18 cellular contexts compared by ENCODE assay signal in genomic region chr11:68960299-68961071, GRCh38. TPM values are rescaled to one million over a fixed set of nuclear protein-coding genes. Genes with fewer than 3 reads are reported as not detected.
DNase-seq lines count a peak whose midpoint lies in the region; ATAC-seq, FAIRE-seq and TF ChIP-seq lines count a peak whose summit lies in the region.
"Had no signal": no experiment of that assay in that cellular context is flagged by ENCODE, and none has a peak within 500 bp of the region (broad histone marks: within the 10 kb centered on the region; RNA-seq: fewer than 3 reads in every experiment).

No MANE protein-coding gene starts in this region.

- peak overlapping the region; percentile 23 for H2AFZ ChIP-seq in IMR-90 (replicated peaks; ENCODE audit: low read length, poor library complexity)
- H2AFZ ChIP-seq in osteoblast (ENCODE audit: low read length): no peak overlapping the region

- H3K4me1 ChIP-seq in IMR-90 (ENCODE audit: control insufficient read depth, insufficient read depth, low read length): no peaks in the 10 kb centered on the region
- no peaks in the 10 kb centered on the region for H3K4me1 ChIP-seq in osteoblast (ENCODE audit: insufficient read depth, low read length)
- peaks cover 2 to 12% (median 5%) of the 10 kb centered on the region in 4 donors for H3K4me1 ChIP-seq in stomach
- H3K4me1 ChIP-seq: SJSA1 had no signal

- H3K56ac ChIP-seq in IMR-90 (ENCODE audit: extremely low read depth, insufficient read depth, low read length): no peak overlapping the region

- no peak overlapping the region for H2BK15ac ChIP-seq in IMR-90 (ENCODE audit: low read depth, low read length)

- H3K79me2 ChIP-seq in osteoblast (ENCODE audit: insufficient read depth, low read length): no peaks in the 10 kb centered on the region

- no peak overlapping the region for H2AK9ac ChIP-seq in IMR-90 (replicated peaks; ENCODE audit: low read depth, low read length, poor library complexity)

- H3K23ac ChIP-seq in IMR-90 (ENCODE audit: low read depth, low read length): no peak overlapping the region

- H3K27ac Mint-ChIP-seq in effector memory CD8-positive, alpha-beta T cell: no peak overlapping the region
- H3K27ac Mint-ChIP-seq: CD8-positive, alpha-beta memory T cell had no signal

- H3K36me3 Mint-ChIP-seq in effector memory CD8-positive, alpha-beta T cell (ENCODE audit: insufficient read depth): no peaks in the 10 kb centered on the region
- H3K36me3 Mint-ChIP-seq: CD8-positive, alpha-beta memory T cell had no signal

- H3K4me3 ChIP-seq in IMR-90 (ENCODE audit: insufficient read depth, low read depth, low read length): no peak overlapping the region
- no peak overlapping the region for H3K4me3 ChIP-seq in osteoblast (ENCODE audit: insufficient read depth, low read length)
- no peak overlapping the region for H3K4me3 ChIP-seq in stomach
- H3K4me3 ChIP-seq: BLaER1 treated with 17β-estradiol and CSF1 and Interleukin-3, amounts not matched to agents 10 nM and 100 nM; SJSA1 had no signal

- H3K36me3 ChIP-seq in IMR-90 (ENCODE audit: control insufficient read depth, insufficient read depth, low read length) (no peaks in the 10 kb centered on the region), osteoblast (ENCODE audit: insufficient read depth, low read length) (no peaks in the 10 kb centered on the region), stomach (no peaks in the 10 kb centered on the region)
- H3K36me3 ChIP-seq: BLaER1 treated with 17β-estradiol and CSF1 and Interleukin-3, amounts not matched to agents 10 nM and 100 nM; SJSA1 had no signal

- dilution Hi-C loops in IMR-90 (cut with HindIII; ENCODE audit: low sequenced_read_pairs, unreplicated experiment): no loop called here

- peaks cover 0 to 4% of the 10 kb centered on the region in 2 donors for H3K4me1 Mint-ChIP-seq in effector memory CD8-positive, alpha-beta T cell (ENCODE audit: low read depth in 2 of 2)

- no peak overlapping the region for H4K5ac ChIP-seq in IMR-90 (ENCODE audit: low read depth, low read length)

- ATAC-seq in IMR-90 (ENCODE audit: low read depth): no peak
- no peak for ATAC-seq in effector memory CD8-positive, alpha-beta T cell (replicated peaks)

- FAIRE-seq in GM12891 (lab: Jason Lieb, UNC): no peak
- FAIRE-seq: G401.6, GM19239, H1 had no signal

- H3K79me1 ChIP-seq in IMR-90 (ENCODE audit: low read depth in 1 of 2, low read length in 2 of 2): no peaks in the 10 kb centered on the region

- no peaks in the 10 kb centered on the region for H4K20me1 ChIP-seq in IMR-90 (ENCODE audit: insufficient read depth, low read length)
- H4K20me1 ChIP-seq in osteoblast (ENCODE audit: insufficient read depth, low read length): no peaks in the 10 kb centered on the region
- H4K20me1 ChIP-seq: BLaER1 treated with 17β-estradiol and CSF1 and Interleukin-3, amounts not matched to agents 10 nM and 100 nM had no signal

- CTCF ChIA-PET in IMR-90 (lab: Yijun Ruan, JAX): no interaction called here

- no peak overlapping the region for H3K9ac ChIP-seq in IMR-90 (ENCODE audit: low read depth, low read length)
- H3K9ac ChIP-seq: BLaER1 treated with 17β-estradiol and CSF1 and Interleukin-3, amounts not matched to agents 10 nM and 100 nM had no signal

- H2BK120ac ChIP-seq in IMR-90 (ENCODE audit: low read depth, low read length): no peak overlapping the region

- no peak for TF ChIP-seq RAD21 in IMR-90 (IDR thresholded peaks at IDR 0.05; ENCODE audit: low read length)

- H3K27ac ChIP-seq in IMR-90 (ENCODE audit: insufficient read depth, low read length) (no peak overlapping the region), osteoblast (ENCODE audit: low read depth, low read length) (no peak overlapping the region), stomach (no peak overlapping the region)
- H3K27ac ChIP-seq: BLaER1 treated with 17β-estradiol and CSF1 and Interleukin-3, amounts not matched to agents 10 nM and 100 nM; SJSA1 had no signal

- no peak for TF ChIP-seq EP300 in stomach (IDR thresholded peaks at IDR 0.05)

- no peak overlapping the region for H3K4ac ChIP-seq in IMR-90 (ENCODE audit: low read depth, low read length)

- H2BK5ac ChIP-seq in IMR-90 (ENCODE audit: low read depth, low read length, poor library complexity, severe bottlenecking): no peak overlapping the region

- no TSS peak for BruUV-seq in IMR-90 (replicated peaks; lab: Mats Ljungman, UMichigan)

- no peak overlapping the region for H2BK20ac ChIP-seq in IMR-90 (ENCODE audit: low read depth, low read length)

- no peak overlapping the region for H3K14ac ChIP-seq in IMR-90 (replicated peaks; ENCODE audit: low read depth, low read length)

- H3K18ac ChIP-seq in IMR-90 (ENCODE audit: low read depth, low read length): no peak overlapping the region

- intact Hi-C loops in IMR-90 (cut with micrococcal nuclease): no loop called here
- intact Hi-C loops in stomach (cut with DNase I; ENCODE audit: low total_unique reads): no loop called here

- POLR2A ChIA-PET in IMR-90 (lab: Charles Lee; ENCODE audit: unreplicated experiment): no interaction called here

- DNase-seq in G401 (ENCODE audit: low spot score) (peak; percentile 39), IMR-90 (no peak), iPS-NIHi7 (ENCODE audit: extremely low spot score) (peak; percentile 6), osteoblast (ENCODE audit: insufficient read length, low spot score, missing footprints) (peak; percentile 79), stomach (no peak), GM12891 (ENCODE audit: insufficient read length, low spot score) (no peak)
- DNase-seq in effector memory CD8-positive, alpha-beta T cell: no peak
- DNase-seq: DND-41, KBM-7, NCI-H1105 treated with DMSO at 0.1 percent for 48 hours, NCI-H1694 treated with DMSO at 0.1 percent for 48 hours had no signal

- no peak overlapping the region for H4K91ac ChIP-seq in IMR-90 (ENCODE audit: insufficient read depth, low read depth, low read length)

- no peak overlapping the region for H2AK5ac ChIP-seq in IMR-90 (ENCODE audit: low read depth, low read length)

- TF ChIP-seq CTCF in IMR-90 (conservative IDR thresholded peaks at IDR 0.05; ENCODE audit: low read depth, low read length) (no peak), osteoblast (IDR thresholded peaks at IDR 0.05; ENCODE audit: extremely low read depth, low read depth, low read length) (no peak), stomach (IDR thresholded peaks at IDR 0.05) (no peak)

- no peaks in the 10 kb centered on the region for H3K9me3 Mint-ChIP-seq in effector memory CD8-positive, alpha-beta T cell

- no peaks in the 10 kb centered on the region for H3K9me1 ChIP-seq in IMR-90 (ENCODE audit: insufficient read depth, low read length)

- peaks cover 3% of the 10 kb centered on the region; the same call in 1 of the 2 replicates for H3K9me3 ChIP-seq in IMR-90 (ENCODE audit: control insufficient read depth, insufficient read depth, low read length)
- H3K9me3 ChIP-seq in osteoblast (ENCODE audit: low read depth, low read length): no peaks in the 10 kb centered on the region
- no peaks in the 10 kb centered on the region for H3K9me3 ChIP-seq in stomach
- H3K9me3 ChIP-seq: SJSA1 had no signal

- in situ Hi-C loops in G401 (cut with HindIII; ENCODE audit: low sequenced_read_pairs) (no loop called here), IMR-90 (cut with MboI; ENCODE audit: low sequenced_read_pairs) (no loop called here)

- WGBS in IMR-90 (ENCODE audit: extremely low coverage in 2 of 2, insufficient read length in 1 of 2), 2 experiments: 61% methylated on average over 4 of the region's 25 CpGs; no CpG with 5 or more reads in 1 of the 2 experiments
- WGBS in stomach, 5 donors: 82 to 88% (median 87%) methylated on average over 15 to 25 of the region's 25 CpGs

- H3K4me3 Mint-ChIP-seq in effector memory CD8-positive, alpha-beta T cell: no peak overlapping the region
- H3K4me3 Mint-ChIP-seq: CD8-positive, alpha-beta memory T cell had no signal

- H3K4me2 ChIP-seq in IMR-90 (ENCODE audit: low read depth, low read length) (no peak overlapping the region), osteoblast (ENCODE audit: insufficient read depth, low read length) (no peak overlapping the region)
- H3K4me2 ChIP-seq: BLaER1 treated with 17β-estradiol and CSF1 and Interleukin-3, amounts not matched to agents 10 nM and 100 nM had no signal

- peaks cover 13 to 19% of the 10 kb centered on the region in 2 donors for H3K27me3 Mint-ChIP-seq in effector memory CD8-positive, alpha-beta T cell

- H4K8ac ChIP-seq in IMR-90 (ENCODE audit: low read depth in 2 of 2, low read length in 2 of 2): no peak overlapping the region

- H3K27me3 ChIP-seq in IMR-90 (ENCODE audit: control insufficient read depth, insufficient read depth, low read length) (peaks cover 9% of the 10 kb centered on the region), osteoblast (ENCODE audit: insufficient read depth, low read length) (peaks cover 5% of the 10 kb centered on the region), stomach (no peaks in the 10 kb centered on the region)
- H3K27me3 ChIP-seq: BLaER1 treated with 17β-estradiol and CSF1 and Interleukin-3, amounts not matched to agents 10 nM and 100 nM; SJSA1 had no signal

- no peak for TF ChIP-seq POLR2A in IMR-90 (IDR thresholded peaks at IDR 0.05; ENCODE audit: low read depth, low read length)
- no peak for TF ChIP-seq POLR2A in stomach (IDR thresholded peaks at IDR 0.05)
- no peak for TF ChIP-seq POLR2A in GM12891 (IDR thresholded peaks at IDR 0.05; ENCODE audit: low read depth, low read length)

RNA-seq across cellular contexts. Expression of gene MRGPRD, which starts 20.3 kb away (rescaled TPM):
- not detected in 2 replicates for total RNA-seq in G401 (2014; rRNA removed; shearing (Covaris generic))
- total RNA-seq in IMR-90 (2012; rRNA removed): not detected in 2 replicates
- not detected in 2 replicates for polyA plus RNA-seq in IMR-90 (2012; rRNA removed)
- polyA plus RNA-seq in IMR-90 (2012; cell fraction: cytosol; rRNA removed): not detected in 2 replicates
- polyA plus RNA-seq in IMR-90 (2012; cell fraction: nucleus; rRNA removed; ENCODE audit: low replicate concordance): not detected in 2 replicates
- total RNA-seq in osteoblast: not detected in 2 replicates
- under 1 TPM in 1 of 5 donors, not detected in 4; 0.92 TPM for total RNA-seq in stomach
- polyA plus RNA-seq in stomach: not detected
- not detected for polyA plus RNA-seq in GM12891 (2012; ENCODE audit: low read depth, missing spikeins)
- total RNA-seq: CD8-positive, alpha-beta memory T cell; H1; NCI-H460; SJSA1 had no signal
- polyA plus RNA-seq: CD8-positive, alpha-beta memory T cell; H1 had no signal

RNA-seq across cellular contexts. Expression of gene MRGPRF, which starts 52.6 kb away (rescaled TPM):
- total RNA-seq in G401 (2014; rRNA removed; shearing (Covaris generic)): 0.18 TPM in 1 of 2 replicates, not detected in the other
- total RNA-seq in IMR-90 (2012; rRNA removed): 5.8 and 6.3 TPM in 2 replicates
- 27.3 and 28.8 TPM in 2 replicates for polyA plus RNA-seq in IMR-90 (2012; rRNA removed)
- 27.9 and 54.6 TPM in 2 replicates for polyA plus RNA-seq in IMR-90 (2012; cell fraction: cytosol; rRNA removed)
- polyA plus RNA-seq in IMR-90 (2012; cell fraction: nucleus; rRNA removed; ENCODE audit: low replicate concordance): 17.5 and 36.2 TPM in 2 replicates
- total RNA-seq in osteoblast: 39.4 and 41.5 TPM in 2 replicates
- 100 to 1,000 TPM in 1 of 5 donors, 10 to 100 TPM in 4; 16.2 to 123 (median 83.9) TPM for total RNA-seq in stomach
- polyA plus RNA-seq in stomach: 10 to 100 TPM in 1 of 3 donors, 1 to 10 TPM in 2; 6.7 to 23.4 (median 7.8) TPM
- not detected for polyA plus RNA-seq in GM12891 (2012; ENCODE audit: low read depth, missing spikeins)
- total RNA-seq: CD8-positive, alpha-beta memory T cell; NCI-H460 had no signal
- polyA plus RNA-seq: CD8-positive, alpha-beta memory T cell had no signal

RNA-seq across cellular contexts. Expression of gene IGHMBP2, which starts 56.8 kb away (rescaled TPM):
- 19.1 and 21.3 TPM in 2 replicates for total RNA-seq in G401 (2014; rRNA removed; shearing (Covaris generic))
- total RNA-seq in IMR-90 (2012; rRNA removed) (3.9 and 4.5 TPM in 2 replicates), osteoblast (10.9 and 11.8 TPM in 2 replicates), stomach (100 to 1,000 TPM in 1 of 5 donors, 10 to 100 TPM in 3, 1 to 10 TPM in 1; 8.8 to 133 (median 25.6) TPM)
- polyA plus RNA-seq in IMR-90 (2012; rRNA removed) (11.1 and 11.3 TPM in 2 replicates), stomach (10 to 100 TPM in 2 of 3 donors, 1 to 10 TPM in 1; 9.2 to 14.2 (median 11.3) TPM)
- polyA plus RNA-seq in IMR-90 (2012; cell fraction: cytosol; rRNA removed): 4.8 and 8.3 TPM in 2 replicates
- 28.8 and 56.0 TPM in 2 replicates for polyA plus RNA-seq in IMR-90 (2012; cell fraction: nucleus; rRNA removed; ENCODE audit: low replicate concordance)
- 6.7 TPM for polyA plus RNA-seq in GM12891 (2012; ENCODE audit: low read depth, missing spikeins)

RNA-seq across cellular contexts. Expression of gene MRPL21, which starts 56.9 kb away (rescaled TPM):
- total RNA-seq in G401 (2014; rRNA removed; shearing (Covaris generic)): 99.9 and 120 TPM in 2 replicates
- 19.2 and 21.7 TPM in 2 replicates for total RNA-seq in IMR-90 (2012; rRNA removed)
- 26.3 and 29.6 TPM in 2 replicates for polyA plus RNA-seq in IMR-90 (2012; rRNA removed)
- 36.4 and 38.7 TPM in 2 replicates for polyA plus RNA-seq in IMR-90 (2012; cell fraction: cytosol; rRNA removed)
- 16.0 and 26.8 TPM in 2 replicates for polyA plus RNA-seq in IMR-90 (2012; cell fraction: nucleus; rRNA removed; ENCODE audit: low replicate concordance)
- total RNA-seq in osteoblast: 45.7 and 51.0 TPM in 2 replicates
- total RNA-seq in stomach: 100 to 1,000 TPM in 2 of 5 donors, 10 to 100 TPM in 3; 30.6 to 185 (median 56.7) TPM
- polyA plus RNA-seq in stomach: 100 to 1,000 TPM in 1 of 3 donors, 10 to 100 TPM in 2; 92.1 to 112 (median 93.1) TPM
- polyA plus RNA-seq in GM12891 (2012; ENCODE audit: low read depth, missing spikeins): 127 TPM

Comparison
In these comparisons a context has a peak if more than half of its experiments do, and no peak if none do; other contexts are left out.
1. DNase-seq: peak in G401 (single experiment), iPS-NIHi7 (single experiment) and osteoblast (single experiment); none in IMR-90 (single experiment), stomach (single experiment), GM12891 (single experiment) and effector memory CD8-positive, alpha-beta T cell (0 of 3).